ENCODE assay signal across 11 cellular contexts in the genomic region with DNA sequence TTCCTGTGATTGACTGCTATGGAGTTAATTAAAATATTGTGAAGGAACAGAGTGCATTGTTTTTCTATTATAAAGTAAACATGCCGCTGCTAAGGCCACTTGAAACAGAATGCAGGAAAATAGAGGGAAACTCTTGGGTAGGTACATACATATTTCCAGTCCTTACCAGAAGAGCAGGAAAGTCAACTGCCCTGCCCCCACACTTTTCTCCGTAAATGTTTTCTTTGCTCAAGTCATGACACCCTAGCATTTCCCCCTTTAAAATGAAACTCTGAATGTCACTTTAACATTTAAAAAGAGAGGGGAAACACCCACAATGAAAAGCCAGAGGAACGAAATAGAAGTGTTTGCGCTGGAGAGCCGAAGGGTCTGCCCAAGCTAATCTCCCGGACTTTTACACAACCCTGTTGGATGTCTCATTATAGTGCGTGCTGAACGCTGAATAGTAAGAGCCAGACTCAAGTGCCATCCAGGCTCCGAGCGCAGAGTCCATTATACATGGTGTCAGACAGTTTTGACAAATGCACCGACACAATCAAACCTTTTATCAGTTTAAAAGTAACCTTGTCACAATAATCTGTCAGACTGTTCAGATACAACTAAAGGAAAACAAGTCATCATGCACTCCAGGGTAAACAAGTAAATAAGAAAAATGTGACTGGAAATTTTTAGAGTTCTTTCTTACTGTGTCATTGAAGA.
DNase-seq lines count a peak whose midpoint lies in the region; ATAC-seq and FAIRE-seq lines count a peak whose summit lies in the region.
"Had no signal": no experiment of that assay in that cellular context is flagged by ENCODE, and none has a peak within 500 bp of the region (broad histone marks: within the 10 kb centered on the region; RNA-seq: fewer than 3 reads in every experiment).

No MANE protein-coding gene starts in this region.

- no peaks in the 10 kb centered on the region for H3K27me3 Mint-ChIP-seq in T-cell
- H3K27me3 Mint-ChIP-seq: effector memory CD8-positive, alpha-beta T cell had no signal

- H3K27me3 ChIP-seq in small intestine (ENCODE audit: control insufficient read depth in 2 of 2, insufficient read depth in 2 of 2, low read length in 2 of 2) (no peaks in the 10 kb centered on the region), Karpas-422 (ENCODE audit: low read length) (no peaks in the 10 kb centered on the region)

- WGBS in small intestine, 3 donors = 6 to 24% (median 12%) methylated on average over 11 of the region's 11 CpGs

- CTCF ChIA-PET in T-cell (lab: Charles Lee) = no interaction called here

- peaks cover 4 to 7% (median 5%) of the 10 kb centered on the region in 3 donors for H3K9me3 Mint-ChIP-seq in T-cell

- H3K4me1 Mint-ChIP-seq in T-cell = peaks cover 0 to 3% (median 0%) of the 10 kb centered on the region in 3 donors

- POLR2A ChIA-PET in T-cell (lab: Charles Lee) = interaction anchor here in 1 of 2 donors (0.8 kb wide), 1 partner anchor 12 kb away, joined by 3 read pairs; no protein-coding TSS in a partner anchor

- H3K4me3 Mint-ChIP-seq in T-cell = peak overlapping the region in 2 of 3 donors; percentile 19 to 37
- H3K4me3 Mint-ChIP-seq: effector memory CD8-positive, alpha-beta T cell had no signal

- no peak overlapping the region for H3K4me2 ChIP-seq in Karpas-422 (ENCODE audit: low read depth, low read length, poor library complexity, severe bottlenecking)

- no peak overlapping the region for H2AFZ ChIP-seq in Karpas-422 (ENCODE audit: low read length)

- H3K9me3 ChIP-seq in small intestine (ENCODE audit: control insufficient read depth, low read depth) (no peaks in the 10 kb centered on the region), Karpas-422 (ENCODE audit: low read length) (peaks cover 4% of the 10 kb centered on the region)

- no peaks in the 10 kb centered on the region for H3K9me2 ChIP-seq in Karpas-422 (replicated peaks; ENCODE audit: insufficient read depth, low read length)

- H3K4me3 ChIP-seq in small intestine (ENCODE audit: low read depth in 1 of 2, low read length in 2 of 2) (no peak overlapping the region), Karpas-422 (ENCODE audit: low read length) (no peak overlapping the region)

- no peak overlapping the region for H3K27ac Mint-ChIP-seq in T-cell
- H3K27ac Mint-ChIP-seq: effector memory CD8-positive, alpha-beta T cell had no signal

- no peaks in the 10 kb centered on the region for H4K20me1 ChIP-seq in Karpas-422 (ENCODE audit: insufficient read depth, low read depth, low read length)

- H3K9ac ChIP-seq in Karpas-422 (ENCODE audit: low read length) = no peak overlapping the region

- H3K36me3 ChIP-seq in small intestine (ENCODE audit: control insufficient read depth in 2 of 2, insufficient read depth in 2 of 2, low read length in 2 of 2) (no peaks in the 10 kb centered on the region), Karpas-422 (ENCODE audit: insufficient read depth, low read length) (no peaks in the 10 kb centered on the region)

- DNase-seq in NCI-H2107 treated with DMSO at 0.1 percent for 48 hours (lab: John Stamatoyannopoulos, UW; ENCODE audit: unreplicated experiment) (peak; percentile 50), NCI-H2107 (lab: John Stamatoyannopoulos, UW) (no peak), T-cell (no peak), iPS-NIHi11 (ENCODE audit: low spot score) (peak; percentile 18), small intestine (peak; percentile 3), hippocampal formation (lab: John Stamatoyannopoulos, UW) (no peak), Karpas-422 (no peak)
- DNase-seq: effector memory CD8-positive, alpha-beta T cell had no signal

- peaks cover 0 to 2% of the 10 kb centered on the region in 2 donors for H3K4me1 ChIP-seq in small intestine (ENCODE audit: control insufficient read depth in 2 of 2, insufficient read depth in 1 of 2, low read depth in 1 of 2, low read length in 1 of 2)
- H3K4me1 ChIP-seq in Karpas-422 (ENCODE audit: low read length) = no peaks in the 10 kb centered on the region

- no peaks in the 10 kb centered on the region for H3K36me3 Mint-ChIP-seq in T-cell

- FAIRE-seq in small intestine (lab: Jason Lieb, UNC) = no peak
- FAIRE-seq: A204.1, GM19239 had no signal

- H3K27ac ChIP-seq in small intestine (ENCODE audit: low read depth in 1 of 2, low read length in 1 of 2) (no peak overlapping the region), Karpas-422 (ENCODE audit: low read length) (no peak overlapping the region)

- ATAC-seq in T-cell (replicated peaks in 1 of 4) (no peak), HG02870 (IDR thresholded peaks at IDR 0.05; ENCODE audit: unreplicated experiment) (no peak)
- ATAC-seq: effector memory CD8-positive, alpha-beta T cell had no signal

- H3K79me2 ChIP-seq in Karpas-422 (ENCODE audit: low read length) = no peaks in the 10 kb centered on the region

Comparison
In these comparisons a context has a peak if more than half of its experiments do, and no peak if none do; other contexts are left out.
1. DNase-seq: peak in NCI-H2107 treated with DMSO at 0.1 percent for 48 hours (single experiment), iPS-NIHi11 (single experiment) and small intestine (single experiment); none in NCI-H2107 (single experiment), T-cell (0 of 34), hippocampal formation (0 of 2) and Karpas-422 (single experiment).